Comparison of ENCODE assay signal across 11 cellular contexts in genomic region chr2:133247613-133248012, GRCh38.
DNase-seq lines count a peak whose midpoint lies in the region; ATAC-seq and TF ChIP-seq lines count a peak whose summit lies in the region.
"Had no signal": no experiment of that assay in that cellular context is flagged by ENCODE, and none has a peak within 500 bp of the region (broad histone marks: within the 10 kb centered on the region; RNA-seq: fewer than 3 reads in every experiment).

No MANE protein-coding gene starts in this region.

- H3K9me3 ChIP-seq in DND-41 (ENCODE audit: insufficient read depth, low read length, severe bottlenecking) (no peaks in the 10 kb centered on the region), colonic mucosa (no peaks in the 10 kb centered on the region), transverse colon (no peaks in the 10 kb centered on the region), suprapubic skin (no peaks in the 10 kb centered on the region)
- H3K9me3 ChIP-seq: prostate gland, SJSA1 had no signal

- TF ChIP-seq POLR2A in transverse colon (IDR thresholded peaks at IDR 0.05) = no peak
- no peak for TF ChIP-seq POLR2A in suprapubic skin (IDR thresholded peaks at IDR 0.05)

- TF ChIP-seq CTCF in DND-41 (IDR thresholded peaks at IDR 0.05; ENCODE audit: borderline replicate concordance, extremely low read depth, low read length, poor library complexity, severe bottlenecking) = no peak
- no peak for TF ChIP-seq CTCF in colonic mucosa (IDR thresholded peaks at IDR 0.05)
- TF ChIP-seq CTCF in transverse colon (IDR thresholded peaks at IDR 0.05) = no peak
- no peak for TF ChIP-seq CTCF in suprapubic skin (IDR thresholded peaks at IDR 0.05)

- no peaks in the 10 kb centered on the region for H3K36me3 ChIP-seq in DND-41 (ENCODE audit: insufficient read depth, low read length)
- no peaks in the 10 kb centered on the region for H3K36me3 ChIP-seq in colonic mucosa
- H3K36me3 ChIP-seq in transverse colon = no peaks in the 10 kb centered on the region
- H3K36me3 ChIP-seq in suprapubic skin = no peaks in the 10 kb centered on the region
- H3K36me3 ChIP-seq: prostate gland, SJSA1 had no signal

- no peak overlapping the region for H3K9ac ChIP-seq in DND-41 (ENCODE audit: low read depth, low read length)
- no peak overlapping the region for H3K9ac ChIP-seq in colonic mucosa (ENCODE audit: low read depth in 2 of 2, low read length in 2 of 2)

- in situ Hi-C loops in transverse colon (cut with MboI; ENCODE audit: low pct_ligation_motif_present in 1 of 4, low pct_unique_long_range_greater_than_20kb in 1 of 4, low sequenced_read_pairs in 3 of 4) = no loop called here

- no peak for DNase-seq in DND-41
- peak; percentile 64 for DNase-seq in NOMO-1 treated with DMSO at 0.1 percent for 48 hours (lab: John Stamatoyannopoulos, UW; ENCODE audit: unreplicated experiment)
- peak; percentile 25 for DNase-seq in iris pigment epithelial cell (ENCODE audit: low read depth)
- DNase-seq in colonic mucosa = no peak
- DNase-seq in NCI-H146 treated with DMSO at 0.1 percent for 48 hours (lab: John Stamatoyannopoulos, UW; ENCODE audit: unreplicated experiment) = no peak
- DNase-seq in transverse colon = no peak
- no peak for DNase-seq in suprapubic skin (ENCODE audit: low spot score in 2 of 2)
- DNase-seq: NCI-H2227 treated with DMSO at 0.1 percent for 48 hours had no signal

- H3K27me3 ChIP-seq in DND-41 (ENCODE audit: insufficient read depth, low read length, poor library complexity) = peaks cover under 1% of the 10 kb centered on the region
- no peaks in the 10 kb centered on the region for H3K27me3 ChIP-seq in colonic mucosa
- no peaks in the 10 kb centered on the region for H3K27me3 ChIP-seq in transverse colon
- H3K27me3 ChIP-seq in suprapubic skin = no peaks in the 10 kb centered on the region
- H3K27me3 ChIP-seq: SJSA1 had no signal

- no peaks in the 10 kb centered on the region for H3K79me2 ChIP-seq in DND-41 (ENCODE audit: insufficient read depth, low read length)

- TF ChIP-seq EP300 in transverse colon (IDR thresholded peaks at IDR 0.05; ENCODE audit: low read depth) (no peak), suprapubic skin (IDR thresholded peaks at IDR 0.05) (no peak)

- no peaks in the 10 kb centered on the region for H4K20me1 ChIP-seq in DND-41 (ENCODE audit: insufficient read depth, low read length)

- peak overlapping the region; percentile 28; the same call in 1 of the 2 replicates for H2AFZ ChIP-seq in DND-41 (ENCODE audit: low read depth, low read length)

- ATAC-seq in DND-41 (ENCODE audit: insufficient read depth, low read depth) (no peak), GM21423 (IDR thresholded peaks at IDR 0.05; ENCODE audit: unreplicated experiment) (peak; percentile 76)

- H3K4me1 ChIP-seq in DND-41 (ENCODE audit: insufficient read depth, low read length) (no peaks in the 10 kb centered on the region), colonic mucosa (no peaks in the 10 kb centered on the region), transverse colon (no peaks in the 10 kb centered on the region), suprapubic skin (peaks cover 6% of the 10 kb centered on the region)
- H3K4me1 ChIP-seq: prostate gland, SJSA1 had no signal

- H3K27ac ChIP-seq in DND-41 (ENCODE audit: low read length) (no peak overlapping the region), colonic mucosa (no peak overlapping the region), transverse colon (peak overlapping the region in 1 of 4 donors; percentile 5), suprapubic skin (no peak overlapping the region)
- H3K27ac ChIP-seq: prostate gland, SJSA1 had no signal

- intact Hi-C loops in colonic mucosa (cut with DNase I) (no loop called here), transverse colon (cut with DNase I; ENCODE audit: low total_unique reads) (no loop called here)

- no peak overlapping the region for H3K4me2 ChIP-seq in DND-41 (ENCODE audit: insufficient read depth, low read length)

- H3K4me3 ChIP-seq in DND-41 (ENCODE audit: low read depth in 1 of 2, low read length in 2 of 2) = no peak overlapping the region
- no peak overlapping the region for H3K4me3 ChIP-seq in colonic mucosa
- no peak overlapping the region for H3K4me3 ChIP-seq in transverse colon
- H3K4me3 ChIP-seq in suprapubic skin = no peak overlapping the region
- H3K4me3 ChIP-seq: prostate gland, SJSA1 had no signal

- 53 to 74% methylated on average over 2 of the region's 2 CpGs for WGBS in transverse colon (ENCODE audit: low coverage in 1 of 2), 2 donors
- WGBS in suprapubic skin = 51% methylated on average over 2 of the region's 2 CpGs

Comparison
In these comparisons a context has a peak if more than half of its experiments do, and no peak if none do; other contexts are left out.
1. DNase-seq: peak in NOMO-1 treated with DMSO at 0.1 percent for 48 hours (single experiment) and iris pigment epithelial cell (single experiment); none in DND-41 (single experiment), colonic mucosa (single experiment), NCI-H146 treated with DMSO at 0.1 percent for 48 hours (single experiment), transverse colon (single experiment) and suprapubic skin (0 of 2).